10 cellular contexts compared by ENCODE assay signal in the genomic region with DNA sequence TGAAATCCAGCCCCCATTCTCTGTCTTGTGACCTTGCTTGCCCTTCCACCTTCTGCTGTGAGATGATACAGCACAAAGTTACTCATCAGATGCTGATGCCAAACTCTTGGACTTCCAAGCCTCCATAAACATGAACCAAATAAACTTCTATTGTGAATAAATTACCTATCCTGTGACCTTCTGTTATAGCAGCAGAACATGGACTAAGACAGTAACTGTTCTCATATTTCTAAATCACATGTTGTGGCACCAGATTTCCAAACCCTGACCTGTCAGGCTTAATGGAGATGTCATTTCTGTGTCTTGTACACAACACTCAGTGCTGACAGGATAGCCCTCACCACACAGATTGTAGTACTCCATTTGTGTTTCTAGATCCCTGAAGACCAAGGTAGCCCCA. TPM values are rescaled to one million over a fixed set of nuclear protein-coding genes. Genes with fewer than 3 reads are reported as not detected.
"Had no signal": no experiment of that assay in that cellular context is flagged by ENCODE, and none has a peak within 500 bp of the region (broad histone marks: within the 10 kb centered on the region; RNA-seq: fewer than 3 reads in every experiment).

No MANE protein-coding gene starts in this region.

- H3K4me2 ChIP-seq: KMS-11 had no signal

- H3K4me3 ChIP-seq: K562 had no signal

- ATAC-seq: K562 had no signal

- FAIRE-seq: HTR-8/SVneo, K562 had no signal

- H3K27ac ChIP-seq: HL-60, KMS-11 had no signal

- H3K9ac ChIP-seq: KMS-11 had no signal

- DNase-seq: IMR-90, KBM-7, KG1 had no signal

RNA-seq across cellular contexts. Expression of a gene that starts 6.0 kb away (rescaled TPM):
- total RNA-seq: HT-29, HT1080, IMR-90, K562 had no signal
- polyA plus RNA-seq: IgD-negative memory B cell, IMR-90, K562 had no signal
